In the genomic region with DNA sequence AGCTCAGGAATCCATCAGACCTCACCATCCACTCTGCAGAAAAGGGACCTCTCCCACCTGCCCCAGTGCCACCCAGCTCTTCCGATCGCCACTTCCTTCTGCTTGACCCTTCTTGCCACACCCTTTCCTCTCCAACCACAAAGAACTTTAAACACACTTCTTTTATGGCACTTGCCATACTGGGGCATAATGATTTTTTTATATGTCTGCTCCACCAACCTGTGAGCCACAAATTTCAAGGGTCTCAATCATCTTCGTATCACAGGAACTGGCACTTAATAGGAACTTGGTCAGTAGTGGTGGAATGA, we compare ENCODE assay signal across 1 cellular context.
TF ChIP-seq lines count a peak whose summit lies in the region.

No MANE protein-coding gene starts in this region.

TF ChIP-seq in K562, 482 proteins besides CTCF, POLR2A, EP300 and RAD21 (continued from another document):
- TF ChIP-seq ZNF584 (CRISPR knock-in tag; IDR thresholded peaks at IDR 0.05; ENCODE audit: low read depth) (no peak), SLC30A9 (CRISPR knock-in tag; IDR thresholded peaks at IDR 0.05) (no peak), ZNF121 (CRISPR knock-in tag; conservative IDR thresholded peaks at IDR 0.05) (no peak)
